ENCODE assay signal across 23 cellular contexts in genomic region chr10:82310839-82311238, GRCh38.
"Had no signal": no experiment of that assay in that cellular context is flagged by ENCODE, and none has a peak within 500 bp of the region (broad histone marks: within the 10 kb centered on the region; RNA-seq: fewer than 3 reads in every experiment).

No MANE protein-coding gene starts in this region.

- ATAC-seq: activated T-cell treated with anti-CD3 and anti-CD28 coated beads, Interleukin-2, amount 50 U/mL, for 4 hours; SK-N-SH treated with all-trans-retinoic acid at 6 μM for 48 hours had no signal

- H3K4me3 ChIP-seq: breast epithelium, Peyer's patch, SJSA1 had no signal

- DNase-seq: activated CD4-positive, alpha-beta memory T cell treated with anti-CD3 and anti-CD28 coated beads for 36 hours; activated CD4-positive, alpha-beta T cell treated with anti-CD3 and anti-CD28 coated beads, Interleukin-2, amount 10 ng/mL, durations not matched to agents 7 days and 5 days; activated CD4-positive, CD25-positive, alpha-beta regulatory T cell; activated CD8-positive, alpha-beta memory T cell treated with anti-CD3 and anti-CD28 coated beads for 24 hours; activated effector memory CD4-positive, alpha-beta T cell treated with anti-CD3 and anti-CD28 coated beads, Interleukin-2, amount 50 U/mL, for 16 hours; activated naive CD4-positive, alpha-beta T cell treated with Interleukin-2 at 50 U/mL for 16 hours; activated T-cell treated with anti-CD3 and anti-CD28 coated beads, Interleukin-2, amount 50 U/mL, for 4 hours; caudate nucleus; Kasumi-1; KBM-7; NCI-H1048; NCI-H1930; NCI-H2171; NCI-H2227 treated with DMSO at 0.1 percent for 48 hours; NCI-H446 treated with DMSO at 0.1 percent for 48 hours; NCI-H524 treated with DMSO at 0.1 percent for 48 hours; NCI-H748 treated with DMSO at 0.1 percent for 48 hours; Peyer's patch; SHP77; SW 1271 had no signal
